ENCODE assay signal across 17 cellular contexts in the genomic region with DNA sequence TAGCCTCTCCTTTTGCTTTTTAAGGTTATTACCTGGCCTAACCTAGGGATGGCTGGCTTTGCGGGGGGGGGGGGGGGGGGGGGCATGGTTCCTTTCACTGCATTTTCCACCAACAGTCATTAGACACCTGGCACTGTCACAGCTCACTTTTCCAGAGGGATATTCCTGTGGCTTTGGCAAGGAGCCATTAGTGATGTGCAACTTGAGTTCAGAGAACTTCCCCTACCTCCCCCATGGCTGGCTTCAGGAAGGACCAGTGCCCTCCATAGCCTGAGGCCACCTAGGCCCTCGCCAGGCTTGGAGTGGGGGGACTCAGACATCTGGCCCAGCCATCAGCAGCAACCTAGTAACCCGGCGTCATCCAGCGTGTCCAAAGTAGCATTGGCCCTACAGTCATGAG.
"Had no signal": no experiment of that assay in that cellular context is flagged by ENCODE, and none has a peak within 500 bp of the region (broad histone marks: within the 10 kb centered on the region; RNA-seq: fewer than 3 reads in every experiment).

No MANE protein-coding gene starts in this region.

- H3K4me3 Mint-ChIP-seq: activated CD4-positive, alpha-beta T cell treated with anti-CD3 and anti-CD28 coated beads, Interleukin-2, amount 10 ng/mL, durations not matched to agents 24 days and 14 days; activated CD8-positive, alpha-beta T cell treated with anti-CD3 and anti-CD28 coated beads, Interleukin-2, amount 10 ng/mL, durations not matched to agents 7 days and 5 days; activated naive CD8-positive, alpha-beta T cell treated with anti-CD3 and anti-CD28 coated beads, Interleukin-2, amount 50 U/mL, for 24 hours; activated T-cell treated with anti-CD3 and anti-CD28 coated beads, Interleukin-2, amount 50 U/mL, for 4 hours; brain; nephron; stimulated activated memory B cell treated with anti-CD40 and anti-IgM and Interleukin-4, amounts not matched to agents 10 μg/mL and 1 μg/mL and 100 μg/mL, for 72 hours had no signal

- DNase-seq: activated CD4-positive, alpha-beta T cell treated with anti-CD3 and anti-CD28 coated beads, Interleukin-2, amount 10 ng/mL, durations not matched to agents 24 days and 14 days; activated CD8-positive, alpha-beta memory T cell treated with anti-CD3 and anti-CD28 coated beads, Interleukin-2, amount 50 U/mL, for 4 hours; activated CD8-positive, alpha-beta T cell treated with anti-CD3 and anti-CD28 coated beads, Interleukin-2, amount 10 ng/mL, durations not matched to agents 7 days and 5 days; activated effector memory CD4-positive, alpha-beta T cell treated with Interleukin-2 at 50 U/mL for 16 hours; activated naive CD4-positive, alpha-beta T cell treated with anti-CD3 and anti-CD28 coated beads, Interleukin-2, amount 10 ng/mL, durations not matched to agents 7 days and 5 days; activated naive CD8-positive, alpha-beta T cell treated with anti-CD3 and anti-CD28 coated beads, Interleukin-2, amount 50 U/mL, for 24 hours; activated T-cell treated with anti-CD3 and anti-CD28 coated beads, Interleukin-2, amount 50 U/mL, for 4 hours; anterior cingulate cortex; caudate nucleus; colonic mucosa; foreskin keratinocyte; islet precursor cell; lower lobe of right lung; stimulated activated CD4-positive, alpha-beta T cell treated with anti-CD3 and anti-CD28 coated beads, Interleukin-4, amount 100 ng/mL, for 24 hours had no signal

- H3K27ac Mint-ChIP-seq: activated CD4-positive, alpha-beta T cell treated with anti-CD3 and anti-CD28 coated beads, Interleukin-2, amount 10 ng/mL, durations not matched to agents 24 days and 14 days; activated CD8-positive, alpha-beta T cell treated with anti-CD3 and anti-CD28 coated beads, Interleukin-2, amount 10 ng/mL, durations not matched to agents 7 days and 5 days; activated naive CD4-positive, alpha-beta T cell treated with anti-CD3 and anti-CD28 coated beads, Interleukin-2, amount 10 ng/mL, durations not matched to agents 7 days and 5 days; activated naive CD8-positive, alpha-beta T cell treated with anti-CD3 and anti-CD28 coated beads, Interleukin-2, amount 50 U/mL, for 24 hours; brain; nephron; stimulated activated memory B cell treated with anti-CD40 and anti-IgM and Interleukin-4, amounts not matched to agents 10 μg/mL and 1 μg/mL and 100 μg/mL, for 72 hours had no signal

- H3K4me1 Mint-ChIP-seq: brain had no signal

- H3K27me3 Mint-ChIP-seq: activated CD4-positive, alpha-beta T cell treated with anti-CD3 and anti-CD28 coated beads, Interleukin-2, amount 10 ng/mL, durations not matched to agents 24 days and 14 days; activated naive CD4-positive, alpha-beta T cell treated with anti-CD3 and anti-CD28 coated beads, Interleukin-2, amount 10 ng/mL, durations not matched to agents 7 days and 5 days; activated naive CD8-positive, alpha-beta T cell treated with anti-CD3 and anti-CD28 coated beads, Interleukin-2, amount 50 U/mL, for 24 hours; brain; stimulated activated memory B cell treated with anti-CD40 and anti-IgM and Interleukin-4, amounts not matched to agents 10 μg/mL and 1 μg/mL and 100 μg/mL, for 72 hours had no signal
